ENCODE assay signal across 13 cellular contexts in the genomic region with DNA sequence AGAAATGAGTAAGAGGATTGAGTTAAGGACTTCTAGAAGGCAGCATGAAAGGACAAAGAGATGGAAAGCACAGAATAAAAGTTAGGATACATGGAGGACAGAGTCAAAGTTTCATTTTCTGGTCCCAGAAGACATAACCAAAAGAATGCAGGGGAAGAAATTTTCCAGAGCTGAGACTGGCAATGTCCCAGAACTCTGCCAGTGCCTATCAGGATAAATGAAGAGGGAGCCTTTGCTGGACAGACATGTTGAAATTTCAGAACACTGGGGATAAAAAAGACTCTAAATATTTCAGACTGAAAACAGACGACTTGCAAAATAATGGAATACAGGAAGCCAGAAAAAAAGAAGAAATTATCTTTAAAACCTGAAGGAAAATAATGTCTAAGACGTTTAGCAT. TPM values are rescaled to one million over a fixed set of nuclear protein-coding genes. Genes with fewer than 3 reads are reported as not detected.
DNase-seq lines count a peak whose midpoint lies in the region; ATAC-seq and TF ChIP-seq lines count a peak whose summit lies in the region.
"Had no signal": no experiment of that assay in that cellular context is flagged by ENCODE, and none has a peak within 500 bp of the region (broad histone marks: within the 10 kb centered on the region; RNA-seq: fewer than 3 reads in every experiment).

No MANE protein-coding gene starts in this region.

- no peak overlapping the region for H3K4me2 ChIP-seq in osteoblast (ENCODE audit: insufficient read depth, low read length)
- H3K4me2 ChIP-seq: A549 had no signal

- 84 to 87% methylated on average over 2 of the region's 2 CpGs for WGBS in endodermal cell (ENCODE audit: insufficient coverage in 1 of 2, insufficient read length in 1 of 2), 2 experiments

- TF ChIP-seq CTCF in endodermal cell (conservative IDR thresholded peaks at IDR 0.05), result no peak
- no peak for TF ChIP-seq CTCF in osteoblast (IDR thresholded peaks at IDR 0.05; ENCODE audit: extremely low read depth, low read depth, low read length)

- no peak overlapping the region for H2AFZ ChIP-seq in osteoblast (ENCODE audit: low read length)

- H3K9ac ChIP-seq in adipocyte (ENCODE audit: low read length) (peak overlapping the region; percentile 71), endodermal cell (ENCODE audit: extremely low read depth, low read length, poor library complexity, severe bottlenecking) (no peak overlapping the region)

- DNase-seq in adipocyte (ENCODE audit: low read depth) (no peak), endodermal cell (peak; percentile 1), osteoblast (ENCODE audit: insufficient read length, low spot score, missing footprints) (peak; percentile 78), SJCRH30 (no peak)
- DNase-seq: CD8-positive, alpha-beta T cell; DMS53; HCEC 1CT; HFFc6 had no signal

- no peaks in the 10 kb centered on the region for H3K79me2 ChIP-seq in osteoblast (ENCODE audit: insufficient read depth, low read length)

- H4K20me1 ChIP-seq in osteoblast (ENCODE audit: insufficient read depth, low read length), result no peaks in the 10 kb centered on the region

- ATAC-seq in GM19467 (IDR thresholded peaks at IDR 0.05; ENCODE audit: unreplicated experiment) (no peak), GM18907 (IDR thresholded peaks at IDR 0.05; ENCODE audit: unreplicated experiment) (no peak)
- ATAC-seq: A549; CD8-positive, alpha-beta T cell had no signal

- no peaks in the 10 kb centered on the region for H3K36me3 ChIP-seq in adipocyte (ENCODE audit: control insufficient read depth, insufficient read depth, low read length, severe bottlenecking)
- no peaks in the 10 kb centered on the region for H3K36me3 ChIP-seq in endodermal cell (ENCODE audit: control insufficient read depth, insufficient read depth, low read length)
- H3K36me3 ChIP-seq in osteoblast (ENCODE audit: insufficient read depth, low read length), result no peaks in the 10 kb centered on the region
- H3K36me3 ChIP-seq in SJCRH30, result no peaks in the 10 kb centered on the region

- H3K9me3 ChIP-seq in adipocyte (ENCODE audit: control insufficient read depth, low read length) (peaks cover 13% of the 10 kb centered on the region), endodermal cell (ENCODE audit: control insufficient read depth, low read length) (peaks cover 16% of the 10 kb centered on the region), osteoblast (ENCODE audit: low read depth, low read length) (no peaks in the 10 kb centered on the region), SJCRH30 (replicated peaks) (peaks cover 17% of the 10 kb centered on the region)

- no peak overlapping the region for H3K27ac Mint-ChIP-seq in endodermal cell
- H3K27ac Mint-ChIP-seq: CD14-positive monocyte; CD8-positive, alpha-beta T cell; HFFc6 had no signal

- H3K9me3 Mint-ChIP-seq in endodermal cell, result peaks cover 24% of the 10 kb centered on the region

- H3K4me1 ChIP-seq in adipocyte (ENCODE audit: control insufficient read depth, insufficient read depth, low read length), result peaks cover 25% of the 10 kb centered on the region
- H3K4me1 ChIP-seq in endodermal cell (ENCODE audit: control insufficient read depth, insufficient read depth, low read length), result no peaks in the 10 kb centered on the region
- peaks cover 6% of the 10 kb centered on the region for H3K4me1 ChIP-seq in osteoblast (ENCODE audit: insufficient read depth, low read length)
- peaks cover 13% of the 10 kb centered on the region for H3K4me1 ChIP-seq in SJCRH30
- H3K4me1 ChIP-seq: A549 had no signal

- no peaks in the 10 kb centered on the region for H3K27me3 ChIP-seq in adipocyte (replicated peaks; ENCODE audit: control insufficient read depth, insufficient read depth, low read length)
- no peaks in the 10 kb centered on the region for H3K27me3 ChIP-seq in endodermal cell (ENCODE audit: control insufficient read depth, insufficient read depth, low read length, poor library complexity, severe bottlenecking)
- H3K27me3 ChIP-seq in osteoblast (ENCODE audit: insufficient read depth, low read length), result no peaks in the 10 kb centered on the region
- H3K27me3 ChIP-seq in SJCRH30, result no peaks in the 10 kb centered on the region

- peaks cover 8% of the 10 kb centered on the region for H3K4me1 Mint-ChIP-seq in endodermal cell

- no peak overlapping the region for H3K27ac ChIP-seq in endodermal cell (ENCODE audit: low read depth, low read length)
- H3K27ac ChIP-seq in osteoblast (ENCODE audit: low read depth, low read length), result no peak overlapping the region
- H3K27ac ChIP-seq in SJCRH30, result no peak overlapping the region
- H3K27ac ChIP-seq: A549, HL-60 had no signal

- peaks cover 13% of the 10 kb centered on the region for H3K27me3 Mint-ChIP-seq in endodermal cell (ENCODE audit: insufficient read depth)

- H3K36me3 Mint-ChIP-seq in endodermal cell (ENCODE audit: low read depth), result peaks cover 11% of the 10 kb centered on the region
- H3K36me3 Mint-ChIP-seq: CD14-positive monocyte; CD8-positive, alpha-beta T cell had no signal

- H3K4me3 Mint-ChIP-seq in endodermal cell, result no peak overlapping the region
- H3K4me3 Mint-ChIP-seq: CD14-positive monocyte; CD8-positive, alpha-beta T cell; HFFc6 had no signal

- peak overlapping the region; percentile 5 for H3K4me3 ChIP-seq in adipocyte (ENCODE audit: low read length)
- no peak overlapping the region for H3K4me3 ChIP-seq in endodermal cell (ENCODE audit: low read length)
- H3K4me3 ChIP-seq in osteoblast (ENCODE audit: insufficient read depth, low read length), result no peak overlapping the region
- no peak overlapping the region for H3K4me3 ChIP-seq in SJCRH30
- H3K4me3 ChIP-seq: A549 had no signal

RNA-seq across cellular contexts. Expression of a gene that starts 55.7 kb away (rescaled TPM):
- total RNA-seq in endodermal cell (10 to 100 TPM in 1 of 2 donors, 1 to 10 TPM in 1; 6.5 to 11.8 TPM), osteoblast (0.36 and 1.2 TPM in 2 replicates)
- 6.3 TPM for polyA plus RNA-seq in endodermal cell (2013, experiment 1 of 2)
- polyA plus RNA-seq in endodermal cell (2013, experiment 2 of 2), result 6.3 TPM
- total RNA-seq in SJCRH30 (2014; rRNA removed; shearing (Covaris generic)), result 4.2 and 4.4 TPM in 2 replicates

Comparison
In these comparisons a context has a peak if more than half of its experiments do, and no peak if none do; other contexts are left out.
1. DNase-seq: peak in endodermal cell (single experiment) and osteoblast (single experiment); none in adipocyte (single experiment) and SJCRH30 (0 of 2).